Comparison of ENCODE assay signal across 1 cellular context in the genomic region with DNA sequence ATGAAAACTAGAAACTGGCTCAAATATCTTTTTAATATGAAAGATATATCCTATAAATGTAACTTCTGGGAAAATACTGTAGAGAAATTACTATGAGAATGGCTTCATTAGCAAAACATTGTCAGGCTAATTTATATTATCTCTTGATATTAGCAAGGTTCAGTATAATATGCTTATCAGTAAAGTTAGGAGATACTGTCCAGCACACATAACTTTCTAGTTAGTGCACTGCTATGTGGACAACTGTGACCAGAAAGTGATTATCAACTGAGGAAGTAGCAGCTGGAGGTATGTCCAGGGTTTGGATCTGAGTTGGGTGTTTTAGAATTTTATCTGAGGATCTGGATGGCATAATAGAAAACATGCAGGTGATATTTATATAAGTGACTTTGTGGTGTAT.
TF ChIP-seq lines count a peak whose summit lies in the region.

No MANE protein-coding gene starts in this region.

TF ChIP-seq in IMR-90, 13 proteins besides CTCF, POLR2A, EP300 and RAD21:
- no peak for TF ChIP-seq BHLHE40 (IDR thresholded peaks at IDR 0.05; ENCODE audit: low read depth, low read length)
